In genomic region chr7:93717217-93717900, GRCh38 we compare ENCODE assay signal across 18 cellular contexts.
DNase-seq lines count a peak whose midpoint lies in the region; TF ChIP-seq lines count a peak whose summit lies in the region.
"Had no signal": no experiment of that assay in that cellular context is flagged by ENCODE, and none has a peak within 500 bp of the region (broad histone marks: within the 10 kb centered on the region; RNA-seq: fewer than 3 reads in every experiment).

No MANE protein-coding gene starts in this region.

- WGBS in mesenchymal stem cell, result no CpG with 5 or more reads among the region's 1 CpG

- no peak overlapping the region for H2BK15ac ChIP-seq in mesenchymal stem cell (ENCODE audit: low read depth, poor library complexity, severe bottlenecking)

- H2BK5ac ChIP-seq in mesenchymal stem cell (ENCODE audit: low read depth, low read length, poor library complexity, severe bottlenecking), result no peak overlapping the region

- in situ Hi-C loops in KBM-7 (cut with MboI; ENCODE audit: low pct_unique_long_range_greater_than_20kb, low sequenced_read_pairs), result no loop called here

- H3K4me3 ChIP-seq in cardiac fibroblast (replicated peaks in 1 of 2; ENCODE audit: low read depth in 2 of 2, low read length in 2 of 2) (no peak overlapping the region), mesenchymal stem cell (ENCODE audit: insufficient read depth in 1 of 2, low read depth in 1 of 2, low read length in 2 of 2) (no peak overlapping the region)
- H3K4me3 ChIP-seq: colonic mucosa, mucosa of descending colon, PC-9, thoracic aorta had no signal

- H4K91ac ChIP-seq in mesenchymal stem cell (ENCODE audit: low read length), result no peak overlapping the region

- H3K9me3 ChIP-seq in mesenchymal stem cell (ENCODE audit: control insufficient read depth, low read length), result no peaks in the 10 kb centered on the region
- H3K9me3 ChIP-seq: BE2C, colonic mucosa, mucosa of descending colon, thoracic aorta had no signal

- H4K8ac ChIP-seq in mesenchymal stem cell (ENCODE audit: low read length), result no peak overlapping the region

- H3K4me2 ChIP-seq in mesenchymal stem cell (ENCODE audit: low read length, poor library complexity, severe bottlenecking), result no peak overlapping the region
- H3K4me2 ChIP-seq: PC-9 had no signal

- H3K9ac ChIP-seq in mesenchymal stem cell (ENCODE audit: low read length), result no peak overlapping the region

- no peak overlapping the region for H2BK120ac ChIP-seq in mesenchymal stem cell (ENCODE audit: low read depth, low read length)

- no peak overlapping the region for H3K14ac ChIP-seq in mesenchymal stem cell (ENCODE audit: low read length in 2 of 2)

- peak; percentile 17 for DNase-seq in GM03348 (ENCODE audit: low spot score)
- DNase-seq in M059J (ENCODE audit: low read depth), result peak; percentile 51
- peak; percentile 21 to 84 for DNase-seq in cardiac fibroblast (ENCODE audit: low read depth in 2 of 2)
- DNase-seq in mesenchymal stem cell, result peak; percentile 6
- no peak for DNase-seq in NCI-H345 (lab: John Stamatoyannopoulos, UW)
- no peak for DNase-seq in OCI-M1 (lab: John Stamatoyannopoulos, UW)
- DNase-seq in cerebellar cortex (ENCODE audit: low spot score), result no peak
- DNase-seq in KBM-7, result no peak
- DNase-seq: activated CD4-positive, alpha-beta memory T cell treated with anti-CD3 and anti-CD28 coated beads for 36 hours; BE2C; colonic mucosa; mucosa of descending colon; NCI-H2081 treated with DMSO at 0.1 percent for 48 hours; NCI-H526 treated with DMSO at 0.1 percent for 48 hours; nucleus accumbens; PC-9; stimulated activated CD4-positive, alpha-beta T cell treated with anti-CD3 and anti-CD28 coated beads, Interleukin-4, amount 100 ng/mL, for 1 hour had no signal

- no peak overlapping the region for H2AFZ ChIP-seq in mesenchymal stem cell (ENCODE audit: low read depth, low read length)
- H2AFZ ChIP-seq: PC-9 had no signal

- H3K36me3 ChIP-seq in mesenchymal stem cell (ENCODE audit: control insufficient read depth in 1 of 2, insufficient read depth in 2 of 2, low read depth in 1 of 2, low read length in 2 of 2), result no peaks in the 10 kb centered on the region
- H3K36me3 ChIP-seq: BE2C, colonic mucosa, thoracic aorta had no signal

- no peak overlapping the region for H2AK5ac ChIP-seq in mesenchymal stem cell (ENCODE audit: low read length, severe bottlenecking)

- no peak overlapping the region for H3K18ac ChIP-seq in mesenchymal stem cell (ENCODE audit: low read depth in 1 of 2, low read length in 2 of 2)

- H3K23ac ChIP-seq in mesenchymal stem cell (ENCODE audit: low read length in 2 of 2), result no peak overlapping the region

- H2BK12ac ChIP-seq in mesenchymal stem cell (ENCODE audit: low read length in 2 of 2), result no peak overlapping the region

- H3K4me1 ChIP-seq in mesenchymal stem cell (ENCODE audit: control insufficient read depth, insufficient read depth, low read depth, low read length), result no peaks in the 10 kb centered on the region
- H3K4me1 ChIP-seq: BE2C, colonic mucosa had no signal

- H3K4ac ChIP-seq in mesenchymal stem cell (ENCODE audit: low read depth in 1 of 2, low read length in 2 of 2), result no peak overlapping the region

- peak overlapping the region; percentile 21 for H3K27ac ChIP-seq in mesenchymal stem cell (ENCODE audit: low read length, poor library complexity, severe bottlenecking)
- H3K27ac ChIP-seq: colonic mucosa, PC-9, thoracic aorta had no signal

- peaks cover 0 to 6% of the 10 kb centered on the region in 2 experiments for H3K27me3 ChIP-seq in mesenchymal stem cell (ENCODE audit: control insufficient read depth in 1 of 2, insufficient read depth in 1 of 2, low read length in 2 of 2)
- H3K27me3 ChIP-seq: BE2C, colonic mucosa had no signal

- no peaks in the 10 kb centered on the region for H3K79me1 ChIP-seq in mesenchymal stem cell (replicated peaks; ENCODE audit: low read length, poor library complexity, severe bottlenecking)

- no peak for TF ChIP-seq CTCF in cardiac fibroblast (IDR thresholded peaks at IDR 0.05; ENCODE audit: low read depth, low read length)

Comparison
In these comparisons a context has a peak if more than half of its experiments do, and no peak if none do; other contexts are left out.
1. DNase-seq: peak in GM03348 (single experiment), M059J (single experiment), cardiac fibroblast (2 of 2) and mesenchymal stem cell (single experiment); none in NCI-H345 (single experiment), OCI-M1 (single experiment), cerebellar cortex (single experiment) and KBM-7 (single experiment).